Comparison of ENCODE assay signal across 30 cellular contexts in genomic region chr1:165441166-165441955, GRCh38. TPM values are rescaled to one million over a fixed set of nuclear protein-coding genes. Genes with fewer than 3 reads are reported as not detected.
"Had no signal": no experiment of that assay in that cellular context is flagged by ENCODE, and none has a peak within 500 bp of the region (broad histone marks: within the 10 kb centered on the region; RNA-seq: fewer than 3 reads in every experiment).

No MANE protein-coding gene starts in this region.

- H3K4me1 Mint-ChIP-seq: activated naive CD4-positive, alpha-beta T cell treated with anti-CD3 and anti-CD28 coated beads, Interleukin-2, amount 50 U/mL, for 24 hours; stimulated activated memory B cell treated with anti-CD40 and anti-IgM and Interleukin-4, amounts not matched to agents 10 μg/mL and 1 μg/mL and 100 μg/mL, for 72 hours had no signal

- H3K36me3 Mint-ChIP-seq: activated CD4-positive, alpha-beta memory T cell treated with anti-CD3 and anti-CD28 coated beads for 36 hours; activated naive CD4-positive, alpha-beta T cell treated with anti-CD3 and anti-CD28 coated beads, Interleukin-2, amount 50 U/mL, for 24 hours; stimulated activated memory B cell treated with anti-CD40 and anti-IgM and Interleukin-4, amounts not matched to agents 10 μg/mL and 1 μg/mL and 100 μg/mL, for 72 hours had no signal

- H3K4me3 ChIP-seq: coronary artery, dorsolateral prefrontal cortex, gastrocnemius medialis, hepatocyte, ovary, prostate gland, smooth muscle cell, stomach, thyroid gland had no signal

- H3K9me3 ChIP-seq: gastrocnemius medialis, neutrophil, ovary, prostate gland, stomach, thyroid gland had no signal

- ATAC-seq: activated CD4-positive, CD25-positive, alpha-beta regulatory T cell treated with anti-CD3 and anti-CD28 coated beads, Interleukin-2, amount 50 U/mL, for 24 hours; activated T-cell treated with anti-CD3 and anti-CD28 coated beads, Interleukin-2, amount 50 U/mL, for 4 hours; gastrocnemius medialis; left cardiac atrium; left ventricle myocardium superior; stimulated activated memory B cell treated with anti-CD40 and anti-IgM and Interleukin-4, amounts not matched to agents 10 μg/mL and 1 μg/mL and 100 μg/mL, for 72 hours had no signal

- DNase-seq: activated CD4-positive, alpha-beta memory T cell treated with anti-CD3 and anti-CD28 coated beads for 36 hours; activated CD4-positive, alpha-beta T cell treated with anti-CD3 and anti-CD28 coated beads, Interleukin-2, amount 10 ng/mL, durations not matched to agents 24 days and 14 days; activated T-cell treated with anti-CD3 and anti-CD28 coated beads, Interleukin-2, amount 50 U/mL, for 4 hours; dorsolateral prefrontal cortex; effector memory CD4-positive, alpha-beta T cell; erythroblast; gastrocnemius medialis; left cardiac atrium; left ventricle myocardium superior; mammary epithelial cell; ovary; stimulated activated CD4-positive, alpha-beta T cell treated with anti-CD3 and anti-CD28 coated beads, Interleukin-1b, Interleukin-23, amount 100 ng/mL, for 48 hours; stimulated activated CD4-positive, alpha-beta T cell treated with anti-CD3 and anti-CD28 coated beads, Interleukin-4, amount 100 ng/mL, for 4 hours; stimulated activated CD8-positive, alpha-beta memory T cell treated with anti-CD3 and anti-CD28 coated beads, Interleukin-4, amount 100 ng/mL, for 48 hours; stomach; T-helper 9 cell; thyroid gland had no signal

- H2AFZ ChIP-seq: hepatocyte had no signal

- H3K27me3 ChIP-seq: gastrocnemius medialis, ovary, thyroid gland had no signal

- H3K79me2 ChIP-seq: hepatocyte had no signal

- H3K27ac ChIP-seq: coronary artery, dorsolateral prefrontal cortex, hepatocyte, neutrophil, ovary, prostate gland, stomach, thyroid gland, VCaP had no signal

- H3K4me3 Mint-ChIP-seq: activated CD4-positive, alpha-beta memory T cell treated with anti-CD3 and anti-CD28 coated beads for 36 hours; activated CD4-positive, alpha-beta T cell treated with anti-CD3 and anti-CD28 coated beads, Interleukin-2, amount 10 ng/mL, durations not matched to agents 24 days and 14 days; activated naive CD4-positive, alpha-beta T cell treated with anti-CD3 and anti-CD28 coated beads, Interleukin-2, amount 50 U/mL, for 24 hours; activated T-cell treated with anti-CD3 and anti-CD28 coated beads, Interleukin-2, amount 50 U/mL, for 4 hours; stimulated activated memory B cell treated with anti-CD40 and anti-IgM and Interleukin-4, amounts not matched to agents 10 μg/mL and 1 μg/mL and 100 μg/mL, for 72 hours; T-helper 1 cell treated with Interleukin-12 subunit alpha and Interleukin-12 subunit beta and Interleukin-4 antibody, amounts not matched to agents 30 μg/mL and 1 μg/mL, for 36 hours had no signal

- H3K36me3 ChIP-seq: gastrocnemius medialis, neutrophil, ovary, prostate gland, stomach, thyroid gland had no signal

- H3K9me3 Mint-ChIP-seq: activated CD4-positive, alpha-beta memory T cell treated with anti-CD3 and anti-CD28 coated beads for 36 hours; activated CD4-positive, alpha-beta T cell treated with anti-CD3 and anti-CD28 coated beads, Interleukin-2, amount 10 ng/mL, durations not matched to agents 24 days and 14 days; activated naive CD4-positive, alpha-beta T cell treated with anti-CD3 and anti-CD28 coated beads, Interleukin-2, amount 50 U/mL, for 24 hours; activated T-cell treated with anti-CD3 and anti-CD28 coated beads, Interleukin-2, amount 50 U/mL, for 4 hours; activated T-helper 2 cell treated with anti-CD3 and anti-CD28 coated beads, Interferon-gamma antibody, Interleukin-2, Interleukin-4, amounts not matched to agents 10 μg/mL and 5 μg/mL and 100 μg/mL, durations not matched to agents 14 hours and 24 hours and 36 hours; nephron; stimulated activated memory B cell treated with anti-CD40 and anti-IgM and Interleukin-4, amounts not matched to agents 10 μg/mL and 1 μg/mL and 100 μg/mL, for 72 hours; T-helper 1 cell treated with Interleukin-12 subunit alpha and Interleukin-12 subunit beta and Interleukin-4 antibody, amounts not matched to agents 30 μg/mL and 1 μg/mL, for 36 hours had no signal

- H3K27ac Mint-ChIP-seq: activated CD4-positive, alpha-beta memory T cell treated with anti-CD3 and anti-CD28 coated beads for 36 hours; activated CD4-positive, alpha-beta T cell treated with anti-CD3 and anti-CD28 coated beads, Interleukin-2, amount 10 ng/mL, durations not matched to agents 24 days and 14 days; activated naive CD4-positive, alpha-beta T cell treated with anti-CD3 and anti-CD28 coated beads, Interleukin-2, amount 50 U/mL, for 24 hours; activated T-helper 2 cell treated with anti-CD3 and anti-CD28 coated beads, Interferon-gamma antibody, Interleukin-2, Interleukin-4, amounts not matched to agents 10 μg/mL and 5 μg/mL and 100 μg/mL, durations not matched to agents 14 hours and 24 hours and 36 hours; nephron; stimulated activated memory B cell treated with anti-CD40 and anti-IgM and Interleukin-4, amounts not matched to agents 10 μg/mL and 1 μg/mL and 100 μg/mL, for 72 hours; T-helper 1 cell treated with Interleukin-12 subunit alpha and Interleukin-12 subunit beta and Interleukin-4 antibody, amounts not matched to agents 30 μg/mL and 1 μg/mL, for 36 hours had no signal

- H3K4me2 ChIP-seq: hepatocyte, smooth muscle cell had no signal

- H3K4me1 ChIP-seq: prostate gland had no signal

RNA-seq across cellular contexts. Expression of gene RXRG, which starts 3.6 kb away (rescaled TPM):
- total RNA-seq: activated CD4-positive, alpha-beta T cell treated with anti-CD3 and anti-CD28 coated beads, Interleukin-2, amount 10 ng/mL, durations not matched to agents 24 days and 14 days; activated CD8-positive, alpha-beta memory T cell treated with anti-CD3 and anti-CD28 coated beads for 36 hours; activated T-cell treated with anti-CD3 and anti-CD28 coated beads, Interleukin-2, amount 50 U/mL, for 4 hours; activated T-helper 2 cell treated with anti-CD3 and anti-CD28 coated beads, Interferon-gamma antibody, Interleukin-2, Interleukin-4, amounts not matched to agents 10 μg/mL and 5 μg/mL and 100 μg/mL, durations not matched to agents 14 hours and 24 hours and 36 hours; mammary epithelial cell; smooth muscle cell had no signal
